ENCODE assay signal across 12 cellular contexts in the genomic region with DNA sequence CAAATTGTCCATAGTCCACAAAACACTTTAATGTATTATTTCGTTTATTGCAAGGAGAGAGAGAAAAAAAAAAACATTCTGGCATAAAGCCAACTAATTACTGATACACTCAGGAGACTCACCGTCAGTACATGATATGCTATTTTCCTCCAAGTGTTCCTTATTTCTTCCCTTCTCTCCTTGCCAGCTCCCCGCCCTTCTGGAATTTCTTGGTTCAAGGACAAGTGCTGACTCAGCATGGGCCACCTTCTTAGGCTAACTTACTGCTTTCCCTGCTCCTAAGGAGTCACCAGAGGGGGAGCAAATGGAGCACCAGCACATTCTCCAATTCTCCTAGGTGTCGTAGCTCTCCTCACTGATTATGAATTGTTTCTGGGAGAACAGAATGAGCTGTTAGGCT.
DNase-seq lines count a peak whose midpoint lies in the region; ATAC-seq and TF ChIP-seq lines count a peak whose summit lies in the region.
"Had no signal": no experiment of that assay in that cellular context is flagged by ENCODE, and none has a peak within 500 bp of the region (broad histone marks: within the 10 kb centered on the region; RNA-seq: fewer than 3 reads in every experiment).

No MANE protein-coding gene starts in this region.

- DNase-seq in A172 (ENCODE audit: low spot score) (peak; percentile 39), HT1080 (ENCODE audit: low read depth) (peak; percentile 28), WERI-Rb-1 (peak; percentile 13), iPS-NIHi11 (ENCODE audit: low spot score) (peak; percentile 74), endothelial cell (ENCODE audit: low spot score) (no peak), NCI-H526 (lab: John Stamatoyannopoulos, UW) (no peak)
- DNase-seq: activated B cell treated with CpG ODN at 0.5 μM for 24 hours, spleen had no signal

- no peak overlapping the region for H3K4me3 Mint-ChIP-seq in endothelial cell (ENCODE audit: unreplicated experiment)
- H3K4me3 Mint-ChIP-seq: activated B cell treated with CpG ODN at 0.5 μM for 24 hours, B cell had no signal

- no peak for TF ChIP-seq CTCF in WERI-Rb-1 (IDR thresholded peaks at IDR 0.05; ENCODE audit: low read depth, low read length)
- TF ChIP-seq CTCF in endothelial cell (IDR thresholded peaks at IDR 0.05; ENCODE audit: unreplicated experiment): no peak

- H3K36me3 ChIP-seq in WERI-Rb-1: no peaks in the 10 kb centered on the region
- H3K36me3 ChIP-seq: spleen had no signal

- no peak overlapping the region for H3K27ac Mint-ChIP-seq in endothelial cell (ENCODE audit: unreplicated experiment)
- H3K27ac Mint-ChIP-seq: activated B cell treated with CpG ODN at 0.5 μM for 24 hours; activated T-helper 2 cell treated with anti-CD3 and anti-CD28 coated beads, Interferon-gamma antibody, Interleukin-2, Interleukin-4, amounts not matched to agents 10 μg/mL and 5 μg/mL and 100 μg/mL, durations not matched to agents 14 hours and 24 hours and 36 hours; B cell had no signal

- no peaks in the 10 kb centered on the region for H3K36me3 Mint-ChIP-seq in endothelial cell (ENCODE audit: low read depth, unreplicated experiment)

- H3K4me3 ChIP-seq in WERI-Rb-1 (ENCODE audit: low read depth, low read length): no peak overlapping the region
- H3K4me3 ChIP-seq: spleen had no signal

- no peaks in the 10 kb centered on the region for H3K4me1 Mint-ChIP-seq in endothelial cell (ENCODE audit: unreplicated experiment)

- no peaks in the 10 kb centered on the region for H3K27me3 ChIP-seq in WERI-Rb-1 (ENCODE audit: insufficient read depth, low read depth, severe bottlenecking)
- H3K27me3 ChIP-seq: spleen had no signal

- H3K9me3 Mint-ChIP-seq in endothelial cell (ENCODE audit: unreplicated experiment): no peaks in the 10 kb centered on the region
- H3K9me3 Mint-ChIP-seq: activated B cell treated with CpG ODN at 0.5 μM for 24 hours; activated T-helper 2 cell treated with anti-CD3 and anti-CD28 coated beads, Interferon-gamma antibody, Interleukin-2, Interleukin-4, amounts not matched to agents 10 μg/mL and 5 μg/mL and 100 μg/mL, durations not matched to agents 14 hours and 24 hours and 36 hours had no signal

- no peaks in the 10 kb centered on the region for H3K9me3 ChIP-seq in WERI-Rb-1 (ENCODE audit: severe bottlenecking)
- H3K9me3 ChIP-seq: spleen had no signal

- ATAC-seq in HG02870 (IDR thresholded peaks at IDR 0.05; ENCODE audit: unreplicated experiment): no peak
- no peak for ATAC-seq in HG03521 (IDR thresholded peaks at IDR 0.05; ENCODE audit: unreplicated experiment)

- H3K27ac ChIP-seq in WERI-Rb-1: no peak overlapping the region
- H3K27ac ChIP-seq: spleen had no signal

- no peaks in the 10 kb centered on the region for H3K27me3 Mint-ChIP-seq in endothelial cell (ENCODE audit: unreplicated experiment)
- H3K27me3 Mint-ChIP-seq: activated B cell treated with CpG ODN at 0.5 μM for 24 hours, B cell had no signal

Comparison
In these comparisons a context has a peak if more than half of its experiments do, and no peak if none do; other contexts are left out.
1. DNase-seq: peak in A172 (single experiment), HT1080 (single experiment), WERI-Rb-1 (single experiment) and iPS-NIHi11 (single experiment); none in endothelial cell (single experiment) and NCI-H526 (0 of 2).